In the genomic region with DNA sequence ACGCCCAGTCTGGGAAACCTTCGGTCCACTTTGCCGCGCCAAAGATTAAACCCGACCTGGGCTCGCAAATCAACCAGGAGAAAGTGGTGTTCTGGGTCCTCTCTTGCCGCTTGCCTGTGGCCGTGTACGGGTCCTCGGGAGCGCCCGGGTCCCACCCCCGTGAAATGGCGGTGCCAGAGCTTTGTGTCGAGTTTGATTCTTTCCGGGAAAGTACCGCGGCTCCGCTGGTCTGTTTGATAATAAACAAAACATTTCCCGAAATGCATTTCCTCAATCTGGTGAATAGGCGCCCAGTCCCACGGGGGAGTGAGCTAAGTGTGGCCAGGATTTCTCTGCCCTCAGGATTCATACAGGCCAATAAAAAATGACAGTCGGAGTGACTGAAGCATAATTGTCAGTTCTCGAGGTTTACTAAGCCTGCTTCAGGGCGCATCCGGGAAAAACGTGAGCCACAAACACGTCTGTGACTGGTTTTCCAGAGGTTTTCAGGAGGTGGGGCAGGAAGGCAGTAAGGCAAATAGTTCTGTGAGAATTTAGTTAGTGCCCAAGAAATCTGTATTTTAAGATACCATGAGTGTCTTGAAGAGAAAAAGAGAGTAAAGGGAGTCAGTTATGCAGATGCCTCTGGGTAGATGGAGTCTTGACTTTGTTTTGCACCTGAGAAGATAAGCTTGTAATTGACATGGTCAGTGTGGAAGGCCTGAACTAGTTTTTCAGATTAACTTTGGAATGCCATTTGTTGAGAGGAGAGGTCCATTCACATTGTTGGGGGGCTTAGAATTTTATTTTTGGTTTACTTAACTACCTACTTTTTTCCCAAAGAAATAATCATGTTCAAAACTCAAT, we compare ENCODE assay signal across 8 cellular contexts. TPM values are rescaled to one million over a fixed set of nuclear protein-coding genes. Genes with fewer than 3 reads are reported as not detected.
DNase-seq lines count a peak whose midpoint lies in the region; ATAC-seq and TF ChIP-seq lines count a peak whose summit lies in the region.

No MANE protein-coding gene starts in this region.

- peak overlapping the region; percentile 82 for H3K9ac ChIP-seq in endocrine pancreas (ENCODE audit: control insufficient read depth, insufficient read depth, low read length)

- CTCF ChIA-PET in A673 (lab: Charles Lee) = interaction anchor here (0.5 to 1.1 kb wide), 4 partner anchors 36 to 128 kb away, joined by 3 to 6 read pairs (median 5); no protein-coding TSS in a partner anchor

- BruUV-seq in A673 (replicated peaks; lab: Mats Ljungman, UMichigan) = no TSS peak

- TF ChIP-seq CTCF in A673 (conservative IDR thresholded peaks at IDR 0.05; ENCODE audit: low read depth, low read length) = no peak

- WGBS in mesodermal cell (ENCODE audit: insufficient coverage in 2 of 2), 2 experiments = 1% methylated on average over 18 to 28 of the region's 28 CpGs

- POLR2A ChIA-PET in A673 (lab: Charles Lee; ENCODE audit: low non-redundant PET) = no interaction called here

- H3K4me1 ChIP-seq in A673 (ENCODE audit: insufficient read depth, low read length, poor library complexity, severe bottlenecking) (no peaks in the 10 kb centered on the region), endocrine pancreas (ENCODE audit: control insufficient read depth, insufficient read depth, low read length) (no peaks in the 10 kb centered on the region), mesodermal cell (ENCODE audit: control insufficient read depth, insufficient read depth, low read length, poor library complexity, severe bottlenecking) (peaks cover 9% of the 10 kb centered on the region)

- H3K9me3 ChIP-seq in A673 (ENCODE audit: low read depth, low read length, poor library complexity, severe bottlenecking) = no peaks in the 10 kb centered on the region
- no peaks in the 10 kb centered on the region for H3K9me3 ChIP-seq in endocrine pancreas (ENCODE audit: control insufficient read depth, low read length)
- no peaks in the 10 kb centered on the region for H3K9me3 ChIP-seq in mesodermal cell (ENCODE audit: control insufficient read depth, low read length)

- H3K27ac ChIP-seq in A673 (ENCODE audit: low read depth, low read length, poor library complexity, severe bottlenecking) (peak overlapping the region; percentile 90), mesodermal cell (ENCODE audit: low read depth, low read length, severe bottlenecking) (peak overlapping the region; percentile 61)

- H3K27me3 ChIP-seq in A673 (replicated peaks; ENCODE audit: insufficient read depth, low read depth, low read length, poor library complexity) (no peaks in the 10 kb centered on the region), endocrine pancreas (ENCODE audit: control insufficient read depth, insufficient read depth, low read length) (no peaks in the 10 kb centered on the region)

- DNase-seq in A673 (ENCODE audit: low spot score) (peak; percentile 77), NCI-H2227 (lab: John Stamatoyannopoulos, UW; ENCODE audit: unreplicated experiment) (peak; percentile 83)
- peak; percentile 73 to 77 for DNase-seq in activated CD4-positive, alpha-beta T cell treated with anti-CD3 and anti-CD28 coated beads, Interleukin-2, amount 50 U/mL, for 48 hours
- DNase-seq in stimulated activated CD8-positive, alpha-beta memory T cell treated with anti-CD3 and anti-CD28 coated beads, Interleukin-15, amount 100 ng/mL, for 48 hours (ENCODE audit: low read depth in 2 of 2) = peak; percentile 48 to 50

- no peaks in the 10 kb centered on the region for H3K36me3 ChIP-seq in A673 (ENCODE audit: insufficient read depth, low read length, poor library complexity, severe bottlenecking)
- H3K36me3 ChIP-seq in endocrine pancreas (ENCODE audit: control insufficient read depth, insufficient read depth, low read length) = no peaks in the 10 kb centered on the region
- H3K36me3 ChIP-seq in mesodermal cell (ENCODE audit: control insufficient read depth, insufficient read depth, low read length) = peaks cover 14% of the 10 kb centered on the region

- H3K4me3 ChIP-seq in A673 (ENCODE audit: low read depth, low read length, poor library complexity, severe bottlenecking) (peak overlapping the region; percentile 78), endocrine pancreas (ENCODE audit: control insufficient read depth, insufficient read depth, low read length) (peak overlapping the region; percentile 86), mesodermal cell (ENCODE audit: extremely low read depth, insufficient read depth, low read length, poor library complexity, severe bottlenecking) (peak overlapping the region; percentile 86)

- ATAC-seq in GM18508 (IDR thresholded peaks at IDR 0.05; ENCODE audit: insufficient read depth, unreplicated experiment) = peak; percentile 7
- peak; percentile 33 for ATAC-seq in HG03045 (IDR thresholded peaks at IDR 0.05; ENCODE audit: unreplicated experiment)

- intact Hi-C loops in A673 (cut with micrococcal nuclease; ENCODE audit: unreplicated experiment) = no loop called here

RNA-seq across cellular contexts. Expression of a gene that starts 0.7 kb away (rescaled TPM):
- total RNA-seq in A673 (2021) = 32.4 and 38.1 TPM in 2 replicates
- 21.8 TPM for polyA plus RNA-seq in mesodermal cell (2013, experiment 1 of 2)
- 15.2 TPM for polyA plus RNA-seq in mesodermal cell (2013, experiment 2 of 2)

RNA-seq across cellular contexts. Expression of a gene that starts 59.3 kb away (rescaled TPM):
- total RNA-seq in A673 (2021) = 11.1 and 12.7 TPM in 2 replicates
- 12.6 TPM for polyA plus RNA-seq in mesodermal cell (2013, experiment 1 of 2)
- 11.2 TPM for polyA plus RNA-seq in mesodermal cell (2013, experiment 2 of 2)

Comparison
In these comparisons a context has a peak if more than half of its experiments do, and no peak if none do; other contexts are left out.
1. Peak in every context shown above with its lines: DNase-seq, ATAC-seq, H3K4me3 ChIP-seq and H3K27ac ChIP-seq.